ENCODE assay signal across 9 cellular contexts in genomic region chr6:92810913-92811312, GRCh38.
DNase-seq lines count a peak whose midpoint lies in the region; ATAC-seq, FAIRE-seq and TF ChIP-seq lines count a peak whose summit lies in the region.
"Had no signal": no experiment of that assay in that cellular context is flagged by ENCODE, and none has a peak within 500 bp of the region (broad histone marks: within the 10 kb centered on the region; RNA-seq: fewer than 3 reads in every experiment).

No MANE protein-coding gene starts in this region.

- H3K9me3 Mint-ChIP-seq in nephron, result no peaks in the 10 kb centered on the region

- peak; percentile 78 for DNase-seq in GM12865 (ENCODE audit: low read depth)
- DNase-seq in NCI-H69 (lab: John Stamatoyannopoulos, UW), result peak; percentile 93
- DNase-seq in bronchial epithelial cell (ENCODE audit: low read depth), result peak; percentile 39
- no peak for DNase-seq in C1 segment of cervical spinal cord (lab: John Stamatoyannopoulos, UW)
- no peak for DNase-seq in stimulated activated CD4-positive, alpha-beta T cell treated with anti-CD3 and anti-CD28 coated beads, Interleukin-4, amount 100 ng/mL, for 4 hours

- TF ChIP-seq CTCF in GM12865 (IDR thresholded peaks at IDR 0.05; ENCODE audit: insufficient read depth, low read depth, low read length, missing control alignments) (peak; percentile 63), bronchial epithelial cell (IDR thresholded peaks at IDR 0.05; ENCODE audit: insufficient read depth, low read length, severe bottlenecking) (peak; percentile 70), nephron (IDR thresholded peaks at IDR 0.05; ENCODE audit: unreplicated experiment in 3 of 3) (peak; percentile 58 to 74 (median 68))

- no peaks in the 10 kb centered on the region for H3K27me3 Mint-ChIP-seq in nephron (ENCODE audit: low read depth)

- no peaks in the 10 kb centered on the region for H3K27me3 ChIP-seq in bronchial epithelial cell (ENCODE audit: control insufficient read depth, insufficient read depth, low read length)

- ATAC-seq in GM21367 (IDR thresholded peaks at IDR 0.05; ENCODE audit: unreplicated experiment) (peak; percentile 98), HG03457 (IDR thresholded peaks at IDR 0.05; ENCODE audit: unreplicated experiment) (peak; percentile 98)

- no peaks in the 10 kb centered on the region for H3K4me1 Mint-ChIP-seq in nephron

- no peak overlapping the region for H3K4me3 ChIP-seq in GM12865 (ENCODE audit: low read depth, low read length)
- no peak overlapping the region for H3K4me3 ChIP-seq in bronchial epithelial cell (ENCODE audit: low read depth, low read length)
- H3K4me3 ChIP-seq: skin epidermis had no signal

- H3K4me3 Mint-ChIP-seq in nephron, result no peak overlapping the region

- no peak for FAIRE-seq in bronchial epithelial cell (lab: Jason Lieb, UNC)

- H3K36me3 ChIP-seq in bronchial epithelial cell (ENCODE audit: control insufficient read depth, insufficient read depth, low read length), result no peaks in the 10 kb centered on the region

- H3K36me3 Mint-ChIP-seq in nephron (ENCODE audit: low read depth), result no peaks in the 10 kb centered on the region

- no peak overlapping the region for H3K27ac Mint-ChIP-seq in nephron

Comparison
In these comparisons a context has a peak if more than half of its experiments do, and no peak if none do; other contexts are left out.
1. DNase-seq: peak in GM12865 (single experiment), NCI-H69 (single experiment) and bronchial epithelial cell (single experiment); none in C1 segment of cervical spinal cord (0 of 14) and stimulated activated CD4-positive, alpha-beta T cell treated with anti-CD3 and anti-CD28 coated beads, Interleukin-4, amount 100 ng/mL, for 4 hours (0 of 2).
2. Peak in every context shown above with its lines, with median percentiles within 50 percentile points of each other: CTCF ChIP-seq.